In genomic region chr5:168978500-168978899, GRCh38 we compare ENCODE assay signal across 22 cellular contexts.
"Had no signal": no experiment of that assay in that cellular context is flagged by ENCODE, and none has a peak within 500 bp of the region (broad histone marks: within the 10 kb centered on the region; RNA-seq: fewer than 3 reads in every experiment).

No MANE protein-coding gene starts in this region.

- H3K9me3 Mint-ChIP-seq: activated naive CD8-positive, alpha-beta T cell treated with anti-CD3 and anti-CD28 coated beads for 36 hours; activated T-cell treated with anti-CD3 and anti-CD28 coated beads, Interleukin-2, amount 50 U/mL, for 4 hours; activated T-helper 2 cell treated with anti-CD3 and anti-CD28 coated beads, Interferon-gamma antibody, Interleukin-2, Interleukin-4, amounts not matched to agents 10 μg/mL and 5 μg/mL and 100 μg/mL, durations not matched to agents 14 hours and 24 hours and 36 hours; stimulated activated effector memory CD8-positive, alpha-beta T cell treated with anti-CD3 and anti-CD28 coated beads, Interleukin-12 subunit alpha, Interleukin-12 subunit beta, amount 100 ng/mL, for 72 hours; stimulated activated naive CD8-positive, alpha-beta T cell treated with anti-CD3 and anti-CD28 coated beads, Interleukin-15, amount 100 ng/mL, for 72 hours had no signal

- H3K36me3 Mint-ChIP-seq: activated naive CD8-positive, alpha-beta T cell treated with anti-CD3 and anti-CD28 coated beads for 36 hours; stimulated activated effector memory CD8-positive, alpha-beta T cell treated with anti-CD3 and anti-CD28 coated beads, Interleukin-12 subunit alpha, Interleukin-12 subunit beta, amount 100 ng/mL, for 72 hours had no signal

- FAIRE-seq: small intestine had no signal

- H3K27me3 ChIP-seq: cardiac muscle cell, gastrocnemius medialis, transverse colon, vagina had no signal

- H3K27ac Mint-ChIP-seq: activated CD8-positive, alpha-beta T cell treated with anti-CD3 and anti-CD28 coated beads, Interleukin-2, amount 10 ng/mL, durations not matched to agents 7 days and 5 days; activated naive CD8-positive, alpha-beta T cell treated with anti-CD3 and anti-CD28 coated beads for 36 hours; activated T-helper 2 cell treated with anti-CD3 and anti-CD28 coated beads, Interferon-gamma antibody, Interleukin-2, Interleukin-4, amounts not matched to agents 10 μg/mL and 5 μg/mL and 100 μg/mL, durations not matched to agents 14 hours and 24 hours and 36 hours; stimulated activated effector memory CD8-positive, alpha-beta T cell treated with anti-CD3 and anti-CD28 coated beads, Interleukin-12 subunit alpha, Interleukin-12 subunit beta, amount 100 ng/mL, for 72 hours had no signal

- H3K36me3 ChIP-seq: cardiac muscle cell, gastrocnemius medialis, heart left ventricle, transverse colon, vagina had no signal

- H3K4me3 ChIP-seq: cardiac muscle cell, gastrocnemius medialis, heart left ventricle, mucosa of descending colon, transverse colon, vagina had no signal

- DNase-seq: activated CD4-positive, alpha-beta T cell treated with anti-CD3 and anti-CD28 coated beads for 1 hour; activated CD4-positive, alpha-beta T cell treated with anti-CD3 and anti-CD28 coated beads, Interleukin-2, amount 50 U/mL, for 1 hour; activated CD8-positive, alpha-beta T cell treated with anti-CD3 and anti-CD28 coated beads, Interleukin-2, amount 10 ng/mL, durations not matched to agents 7 days and 5 days; activated naive CD4-positive, alpha-beta T cell treated with Interleukin-2 at 50 U/mL for 16 hours; activated naive CD8-positive, alpha-beta T cell treated with anti-CD3 and anti-CD28 coated beads for 36 hours; activated T-cell treated with anti-CD3 and anti-CD28 coated beads, Interleukin-2, amount 50 U/mL, for 4 hours; amygdala; cortex of kidney; heart left ventricle; left colon; mesendoderm; mucosa of descending colon; small intestine; stimulated activated CD4-positive, alpha-beta T cell treated with anti-CD3 and anti-CD28 coated beads, Interleukin-2, amount 100 ng/mL, for 24 hours; stimulated activated naive CD8-positive, alpha-beta T cell treated with anti-CD3 and anti-CD28 coated beads, Interleukin-15, amount 100 ng/mL, for 72 hours; T-helper 9 cell; transverse colon had no signal

- H3K4me3 Mint-ChIP-seq: activated CD8-positive, alpha-beta T cell treated with anti-CD3 and anti-CD28 coated beads, Interleukin-2, amount 10 ng/mL, durations not matched to agents 7 days and 5 days; activated naive CD8-positive, alpha-beta T cell treated with anti-CD3 and anti-CD28 coated beads for 36 hours; activated T-cell treated with anti-CD3 and anti-CD28 coated beads, Interleukin-2, amount 50 U/mL, for 4 hours; stimulated activated effector memory CD8-positive, alpha-beta T cell treated with anti-CD3 and anti-CD28 coated beads, Interleukin-12 subunit alpha, Interleukin-12 subunit beta, amount 100 ng/mL, for 72 hours; stimulated activated naive CD8-positive, alpha-beta T cell treated with anti-CD3 and anti-CD28 coated beads, Interleukin-15, amount 100 ng/mL, for 72 hours had no signal

- H3K4me1 Mint-ChIP-seq: activated naive CD8-positive, alpha-beta T cell treated with anti-CD3 and anti-CD28 coated beads for 36 hours; stimulated activated effector memory CD8-positive, alpha-beta T cell treated with anti-CD3 and anti-CD28 coated beads, Interleukin-12 subunit alpha, Interleukin-12 subunit beta, amount 100 ng/mL, for 72 hours; stimulated activated naive CD8-positive, alpha-beta T cell treated with anti-CD3 and anti-CD28 coated beads, Interleukin-15, amount 100 ng/mL, for 72 hours had no signal

- H3K27ac ChIP-seq: cardiac muscle cell, gastrocnemius medialis, heart left ventricle, vagina had no signal

- H3K4me1 ChIP-seq: gastrocnemius medialis, heart left ventricle had no signal

- H3K9me3 ChIP-seq: gastrocnemius medialis, heart left ventricle, mucosa of descending colon, transverse colon, vagina had no signal

- ATAC-seq: activated CD8-positive, alpha-beta T cell treated with anti-CD3 and anti-CD28 coated beads, Interleukin-2, amount 10 ng/mL, durations not matched to agents 7 days and 5 days; activated T-cell treated with anti-CD3 and anti-CD28 coated beads, Interleukin-2, amount 50 U/mL, for 4 hours; gastrocnemius medialis; left colon; stimulated activated effector memory CD8-positive, alpha-beta T cell treated with anti-CD3 and anti-CD28 coated beads, Interleukin-12 subunit alpha, Interleukin-12 subunit beta, amount 100 ng/mL, for 72 hours; stimulated activated naive CD8-positive, alpha-beta T cell treated with anti-CD3 and anti-CD28 coated beads, Interleukin-15, amount 100 ng/mL, for 72 hours had no signal
